ENCODE assay signal across 8 cellular contexts in the genomic region with DNA sequence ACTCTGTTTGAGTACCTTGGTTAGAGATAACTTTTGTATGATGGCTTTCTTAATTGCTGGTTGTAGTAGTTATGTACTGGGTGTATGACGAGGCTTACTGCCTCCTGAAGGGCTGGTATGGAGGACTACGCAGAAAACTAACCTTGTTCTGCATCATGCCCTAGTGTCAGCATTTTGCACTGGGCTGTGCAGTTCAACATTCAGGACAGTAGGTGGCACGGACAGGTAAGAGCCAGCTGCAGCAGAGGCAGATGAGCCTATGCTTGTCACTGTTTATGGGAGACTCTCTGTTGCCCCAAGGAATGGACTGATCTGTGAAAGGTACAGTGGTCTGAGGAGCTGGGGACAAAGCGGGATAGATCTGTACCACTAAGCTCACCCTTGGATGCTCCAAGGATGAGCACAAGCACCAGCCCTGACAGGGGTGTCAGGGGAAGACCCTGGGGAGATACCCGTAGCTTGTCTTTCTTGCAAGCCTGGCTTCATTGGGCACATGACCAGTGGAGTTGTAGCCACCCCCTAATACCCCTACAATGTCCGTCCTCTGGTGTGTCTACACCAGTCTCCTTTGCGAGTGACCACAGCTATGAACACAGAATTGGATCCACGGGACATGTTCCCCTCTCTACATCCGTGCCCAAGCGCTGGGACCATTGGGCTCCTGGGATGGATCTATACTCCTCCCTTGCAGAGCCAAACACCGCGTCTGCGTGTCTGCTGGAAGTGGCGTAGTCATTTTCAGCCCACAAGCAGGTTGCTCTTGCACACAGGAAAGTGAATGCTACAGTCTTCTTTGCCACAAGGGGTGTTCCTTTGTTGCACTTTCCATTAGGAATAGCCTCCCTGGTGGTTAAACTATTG. TPM values are rescaled to one million over a fixed set of nuclear protein-coding genes. Genes with fewer than 3 reads are reported as not detected.
A peak's percentile ranks its signal among the peaks of the same experiment; 100 is the strongest.
DNase-seq lines count a peak whose midpoint lies in the region; ATAC-seq lines count a peak whose summit lies in the region.

No MANE protein-coding gene starts in this region.

- CTCF ChIA-PET in activated CD8-positive, alpha-beta T cell treated with anti-CD3 and anti-CD28 coated beads, Interleukin-2, amount 10 ng/mL, durations not matched to agents 7 days and 5 days (lab: Charles Lee), result no interaction called here

- no peak overlapping the region for H3K27ac Mint-ChIP-seq in activated CD8-positive, alpha-beta T cell treated with anti-CD3 and anti-CD28 coated beads, Interleukin-2, amount 10 ng/mL, durations not matched to agents 7 days and 5 days

- H3K27me3 Mint-ChIP-seq in activated CD8-positive, alpha-beta T cell treated with anti-CD3 and anti-CD28 coated beads, Interleukin-2, amount 10 ng/mL, durations not matched to agents 7 days and 5 days (ENCODE audit: low read depth), result no peaks in the 10 kb centered on the region

- peak; percentile 99 for ATAC-seq in GM19397 (IDR thresholded peaks at IDR 0.05; ENCODE audit: unreplicated experiment)
- ATAC-seq in HG03280 (IDR thresholded peaks at IDR 0.05; ENCODE audit: unreplicated experiment), result peak; percentile 99
- peak; percentile 65 for ATAC-seq in activated CD8-positive, alpha-beta T cell treated with anti-CD3 and anti-CD28 coated beads, Interleukin-2, amount 10 ng/mL, durations not matched to agents 7 days and 5 days

- POLR2A ChIA-PET in activated CD8-positive, alpha-beta T cell treated with anti-CD3 and anti-CD28 coated beads, Interleukin-2, amount 10 ng/mL, durations not matched to agents 7 days and 5 days (lab: Charles Lee), result no interaction called here

- no peaks in the 10 kb centered on the region for H3K36me3 Mint-ChIP-seq in activated CD8-positive, alpha-beta T cell treated with anti-CD3 and anti-CD28 coated beads, Interleukin-2, amount 10 ng/mL, durations not matched to agents 7 days and 5 days (ENCODE audit: low read depth)

- peak; percentile 39 for DNase-seq in NCI-H2196 (lab: John Stamatoyannopoulos, UW; ENCODE audit: unreplicated experiment)
- DNase-seq in NCI-H2196 treated with DMSO at 0.1 percent for 48 hours (lab: John Stamatoyannopoulos, UW; ENCODE audit: unreplicated experiment), result no peak
- peak; percentile 11 for DNase-seq in NCI-H345 treated with DMSO at 0.1 percent for 48 hours (lab: John Stamatoyannopoulos, UW; ENCODE audit: unreplicated experiment)
- peak; percentile 56 for DNase-seq in activated CD8-positive, alpha-beta T cell treated with anti-CD3 and anti-CD28 coated beads, Interleukin-2, amount 10 ng/mL, durations not matched to agents 7 days and 5 days
- peak; percentile 53 for DNase-seq in glomerular visceral epithelial cell (ENCODE audit: extremely low spot score)
- DNase-seq in ureter (ENCODE audit: low spot score), result peak; percentile 45

- no peaks in the 10 kb centered on the region for H3K4me1 Mint-ChIP-seq in activated CD8-positive, alpha-beta T cell treated with anti-CD3 and anti-CD28 coated beads, Interleukin-2, amount 10 ng/mL, durations not matched to agents 7 days and 5 days (ENCODE audit: low read depth)

- no peaks in the 10 kb centered on the region for H3K9me3 Mint-ChIP-seq in activated CD8-positive, alpha-beta T cell treated with anti-CD3 and anti-CD28 coated beads, Interleukin-2, amount 10 ng/mL, durations not matched to agents 7 days and 5 days (ENCODE audit: insufficient read depth)

- no peak overlapping the region for H3K4me3 Mint-ChIP-seq in activated CD8-positive, alpha-beta T cell treated with anti-CD3 and anti-CD28 coated beads, Interleukin-2, amount 10 ng/mL, durations not matched to agents 7 days and 5 days

RNA-seq across cellular contexts. Expression of a gene that starts 51.1 kb away (rescaled TPM):
- total RNA-seq in activated CD8-positive, alpha-beta T cell treated with anti-CD3 and anti-CD28 coated beads, Interleukin-2, amount 10 ng/mL, durations not matched to agents 7 days and 5 days, result not detected
- 1.1 TPM for total RNA-seq in ureter
